1 cellular context compared by ENCODE assay signal in the genomic region with DNA sequence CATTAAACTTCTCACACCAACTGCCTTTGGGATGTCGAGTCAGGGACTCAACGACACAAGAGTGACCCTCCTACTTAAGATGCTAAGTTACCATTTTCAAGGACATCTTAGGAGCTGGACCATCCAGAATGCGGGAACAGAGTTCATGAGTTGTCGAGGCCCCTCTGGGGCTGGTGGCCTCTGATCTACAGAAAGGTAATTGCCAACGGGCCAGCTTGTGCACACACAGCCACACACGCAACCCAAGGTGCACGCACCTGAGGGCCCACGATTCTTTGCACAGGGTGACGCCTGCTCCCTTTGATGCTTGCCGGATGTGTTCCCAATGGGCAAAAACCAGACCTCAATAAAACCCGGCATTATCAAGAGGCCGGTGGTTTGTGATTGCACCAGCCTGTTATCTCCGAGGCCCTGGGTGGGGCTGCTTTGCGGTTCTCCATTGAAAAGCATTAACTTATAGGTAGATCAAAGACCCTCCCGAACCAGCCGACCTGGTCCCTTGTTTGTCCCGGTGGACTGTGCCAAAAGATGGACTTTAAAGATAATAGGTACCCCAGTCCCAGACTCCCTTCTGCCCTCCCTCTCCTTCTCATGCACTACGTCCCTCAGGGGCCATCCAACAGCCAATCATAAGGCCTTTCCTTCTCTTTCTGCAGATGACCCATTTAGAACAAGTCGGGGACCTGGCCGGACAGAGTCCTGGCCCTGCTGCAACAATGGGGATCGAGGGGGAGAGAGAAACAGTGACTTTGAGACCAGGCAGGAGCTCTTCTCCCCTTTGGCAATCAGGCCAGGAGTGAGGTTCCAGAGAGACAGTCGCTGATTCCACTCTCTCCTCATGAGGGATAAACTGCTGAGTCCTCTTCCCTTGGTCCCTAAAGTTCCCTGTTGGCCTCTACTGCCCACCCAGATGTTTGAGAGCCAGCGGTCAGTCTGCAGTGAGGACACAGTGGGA.
TF ChIP-seq lines count a peak whose summit lies in the region.

No MANE protein-coding gene starts in this region.

TF ChIP-seq in H1, 55 proteins besides CTCF, POLR2A, EP300 and RAD21:
- no peak for TF ChIP-seq BRCA1 (IDR thresholded peaks at IDR 0.05; ENCODE audit: low read depth, low read length)
- TF ChIP-seq POLR2AphosphoS5 (IDR thresholded peaks at IDR 0.05; ENCODE audit: low read depth, low read length) = no peak
- no peak for TF ChIP-seq EGR1 (IDR thresholded peaks at IDR 0.05; ENCODE audit: borderline replicate concordance, low read depth, low read length)
- no peak for TF ChIP-seq SIX5 (IDR thresholded peaks at IDR 0.05; ENCODE audit: low read depth, low read length)
- TF ChIP-seq SAP30 (IDR thresholded peaks at IDR 0.05; ENCODE audit: insufficient read depth, insufficient replicate concordance, low read length) = no peak
- TF ChIP-seq, protein P1, sequence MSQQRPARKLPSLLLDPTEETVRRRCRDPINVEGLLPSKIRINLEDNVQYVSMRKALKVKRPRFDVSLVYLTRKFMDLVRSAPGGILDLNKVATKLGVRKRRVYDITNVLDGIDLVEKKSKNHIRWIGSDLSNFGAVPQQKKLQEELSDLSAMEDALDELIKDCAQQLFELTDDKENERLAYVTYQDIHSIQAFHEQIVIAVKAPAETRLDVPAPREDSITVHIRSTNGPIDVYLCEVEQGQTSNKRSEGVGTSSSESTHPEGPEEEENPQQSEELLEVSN (IDR thresholded peaks at IDR 0.05) = no peak
- no peak for TF ChIP-seq HDAC6 (IDR thresholded peaks at IDR 0.05; ENCODE audit: low read depth, low read length)
- TF ChIP-seq EZH2 (IDR thresholded peaks at IDR 0.05; ENCODE audit: low read depth, low read length, severe bottlenecking) = no peak
- TF ChIP-seq POU5F1 (IDR thresholded peaks at IDR 0.05; ENCODE audit: low read depth, low read length) = no peak
- TF ChIP-seq, protein P2, sequence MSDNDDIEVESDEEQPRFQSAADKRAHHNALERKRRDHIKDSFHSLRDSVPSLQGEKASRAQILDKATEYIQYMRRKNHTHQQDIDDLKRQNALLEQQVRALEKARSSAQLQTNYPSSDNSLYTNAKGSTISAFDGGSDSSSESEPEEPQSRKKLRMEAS (IDR thresholded peaks at IDR 0.05) = no peak
- TF ChIP-seq RXRA (IDR thresholded peaks at IDR 0.05; ENCODE audit: insufficient read depth, low read depth, low read length) = no peak
- TF ChIP-seq CHD2 (IDR thresholded peaks at IDR 0.05; ENCODE audit: low read length) = no peak
- no peak for TF ChIP-seq ASH2L (IDR thresholded peaks at IDR 0.05; ENCODE audit: low read length)
- no peak for TF ChIP-seq ZNF274 (IDR thresholded peaks at IDR 0.05; ENCODE audit: borderline replicate concordance, extremely low read depth, low read length)
- TF ChIP-seq TCF12 (IDR thresholded peaks at IDR 0.05; ENCODE audit: low read depth, low read length) = no peak
- TF ChIP-seq SRF (IDR thresholded peaks at IDR 0.05; ENCODE audit: low read depth, low read length) = no peak
- TF ChIP-seq GTF2F1 (IDR thresholded peaks at IDR 0.05; ENCODE audit: borderline replicate concordance, low read depth, low read length) = no peak
- TF ChIP-seq BACH1 (IDR thresholded peaks at IDR 0.05; ENCODE audit: low read length) = no peak
